ENCODE assay signal across 1 cellular context in the genomic region with DNA sequence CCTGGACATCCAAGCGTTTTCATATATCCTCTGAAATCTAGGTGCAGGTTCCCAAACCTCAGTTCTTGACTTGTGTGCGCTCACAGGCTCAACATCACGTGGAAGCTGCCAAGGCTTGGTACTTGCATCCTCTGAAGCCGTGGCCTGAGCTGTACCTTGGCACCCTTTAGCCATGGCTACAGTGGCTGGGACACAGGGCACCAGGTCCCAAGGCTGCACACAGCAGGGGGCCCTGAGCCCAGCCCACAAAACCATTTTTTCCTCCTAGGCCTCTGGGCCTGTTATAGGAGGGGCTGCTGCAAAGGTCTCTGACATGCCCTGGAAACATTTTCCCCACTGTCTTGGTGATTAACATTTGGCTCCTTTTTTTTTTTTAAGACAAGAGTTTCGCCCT.
TF ChIP-seq lines count a peak whose summit lies in the region.

No MANE protein-coding gene starts in this region.

TF ChIP-seq in HepG2, 621 proteins besides CTCF, POLR2A, EP300 and RAD21 (continued from another document and continues in another):
- TF ChIP-seq, protein P1, sequence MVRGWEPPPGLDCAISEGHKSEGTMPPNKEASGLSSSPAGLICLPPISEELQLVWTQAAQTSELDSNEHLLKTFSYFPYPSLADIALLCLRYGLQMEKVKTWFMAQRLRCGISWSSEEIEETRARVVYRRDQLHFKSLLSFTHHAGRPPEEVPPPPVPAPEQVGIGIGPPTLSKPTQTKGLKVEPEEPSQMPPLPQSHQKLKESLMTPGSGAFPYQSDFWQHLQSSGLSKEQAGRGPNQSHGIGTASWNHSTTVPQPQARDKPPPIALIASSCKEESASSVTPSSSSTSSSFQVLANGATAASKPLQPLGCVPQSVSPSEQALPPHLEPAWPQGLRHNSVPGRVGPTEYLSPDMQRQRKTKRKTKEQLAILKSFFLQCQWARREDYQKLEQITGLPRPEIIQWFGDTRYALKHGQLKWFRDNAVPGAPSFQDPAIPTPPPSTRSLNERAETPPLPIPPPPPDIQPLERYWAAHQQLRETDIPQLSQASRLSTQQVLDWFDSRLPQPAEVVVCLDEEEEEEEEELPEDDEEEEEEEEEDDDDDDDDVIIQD (CRISPR knock-in tag; IDR thresholded peaks at IDR 0.05; ENCODE audit: low read depth) = no peak
- TF ChIP-seq FOSL1 (CRISPR knock-in tag; IDR thresholded peaks at IDR 0.05; ENCODE audit: borderline replicate concordance) (no peak), CEBPG (CRISPR knock-in tag; IDR thresholded peaks at IDR 0.05) (no peak), HNRNPK (IDR thresholded peaks at IDR 0.05; ENCODE audit: low read depth, low read length, poor library complexity, severe bottlenecking) (no peak), ZNF558 (CRISPR knock-in tag; IDR thresholded peaks at IDR 0.05; ENCODE audit: borderline replicate concordance) (no peak), ZNF124 (CRISPR knock-in tag; IDR thresholded peaks at IDR 0.05) (no peak), MAFK (conservative IDR thresholded peaks at IDR 0.05 in 1 of 2, IDR thresholded peaks at IDR 0.05 in 1 of 2; ENCODE audit: low read length in 2 of 2) (no peak), ZNF460 (CRISPR knock-in tag; IDR thresholded peaks at IDR 0.05; ENCODE audit: borderline replicate concordance) (no peak), ZKSCAN1 (IDR thresholded peaks at IDR 0.05; ENCODE audit: low read length) (no peak), ZNF230 (CRISPR knock-in tag; IDR thresholded peaks at IDR 0.05) (no peak), PAWR (CRISPR knock-in tag; IDR thresholded peaks at IDR 0.05; ENCODE audit: borderline replicate concordance) (no peak), ZNF205 (CRISPR knock-in tag; IDR thresholded peaks at IDR 0.05) (no peak), SOX5 (CRISPR knock-in tag; IDR thresholded peaks at IDR 0.05; ENCODE audit: borderline replicate concordance) (no peak), KDM1A (CRISPR knock-in tag; IDR thresholded peaks at IDR 0.05) (no peak), ZNF547 (CRISPR knock-in tag; IDR thresholded peaks at IDR 0.05) (no peak), ZNF549 (CRISPR knock-in tag; IDR thresholded peaks at IDR 0.05) (no peak), CAMTA2 (CRISPR knock-in tag; IDR thresholded peaks at IDR 0.05; ENCODE audit: borderline replicate concordance) (0 out of 2 replicates have a peak, but pooled peaks have one; percentile 37), TRIM24 (CRISPR knock-in tag; IDR thresholded peaks at IDR 0.05) (0 out of 2 replicates have a peak, but pooled peaks have one; percentile 43), RCOR2 (CRISPR knock-in tag; IDR thresholded peaks at IDR 0.05) (no peak), KMT2A (CRISPR knock-in tag; IDR thresholded peaks at IDR 0.05) (no peak), ZFX (CRISPR knock-in tag; IDR thresholded peaks at IDR 0.05; ENCODE audit: low read depth) (0 out of 2 replicates have a peak, but pooled peaks have one; percentile 1), ZNF292 (CRISPR knock-in tag; IDR thresholded peaks at IDR 0.05; ENCODE audit: borderline replicate concordance, low read depth) (no peak), ZFP36 (IDR thresholded peaks at IDR 0.05; ENCODE audit: borderline replicate concordance, low read depth, low read length, partially characterized antibody) (peak; percentile 93), ZSCAN30 (CRISPR knock-in tag; IDR thresholded peaks at IDR 0.05) (no peak), SALL1 (CRISPR knock-in tag; IDR thresholded peaks at IDR 0.05) (no peak)
- TF ChIP-seq, protein P2, sequence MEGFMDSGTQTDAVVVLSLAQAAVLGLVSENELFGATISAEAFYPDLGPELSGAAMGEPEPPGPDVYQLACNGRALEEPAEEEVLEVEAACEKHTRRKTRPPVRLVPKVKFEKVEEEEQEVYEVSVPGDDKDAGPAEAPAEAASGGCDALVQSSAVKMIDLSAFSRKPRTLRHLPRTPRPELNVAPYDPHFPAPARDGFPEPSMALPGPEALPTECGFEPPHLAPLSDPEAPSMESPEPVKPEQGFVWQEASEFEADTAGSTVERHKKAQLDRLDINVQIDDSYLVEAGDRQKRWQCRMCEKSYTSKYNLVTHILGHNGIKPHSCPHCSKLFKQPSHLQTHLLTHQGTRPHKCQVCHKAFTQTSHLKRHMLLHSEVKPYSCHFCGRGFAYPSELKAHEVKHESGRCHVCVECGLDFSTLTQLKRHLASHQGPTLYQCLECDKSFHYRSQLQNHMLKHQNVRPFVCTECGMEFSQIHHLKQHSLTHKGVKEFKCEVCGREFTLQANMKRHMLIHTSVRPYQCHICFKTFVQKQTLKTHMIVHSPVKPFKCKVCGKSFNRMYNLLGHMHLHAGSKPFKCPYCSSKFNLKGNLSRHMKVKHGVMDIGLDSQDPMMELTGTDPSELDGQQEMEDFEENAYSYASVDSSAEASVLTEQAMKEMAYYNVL (CRISPR knock-in tag; IDR thresholded peaks at IDR 0.05; ENCODE audit: borderline replicate concordance) = no peak
- TF ChIP-seq, protein P3, sequence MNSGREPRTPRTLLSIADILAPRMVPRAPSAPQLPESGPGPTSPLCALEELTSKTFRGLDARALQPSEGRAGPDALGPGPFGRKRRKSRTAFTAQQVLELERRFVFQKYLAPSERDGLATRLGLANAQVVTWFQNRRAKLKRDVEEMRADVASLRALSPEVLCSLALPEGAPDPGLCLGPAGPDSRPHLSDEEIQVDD (CRISPR knock-in tag; IDR thresholded peaks at IDR 0.05; ENCODE audit: borderline replicate concordance) = peak; percentile 64; the same call in 1 of the 2 replicates
- TF ChIP-seq, protein P4, sequence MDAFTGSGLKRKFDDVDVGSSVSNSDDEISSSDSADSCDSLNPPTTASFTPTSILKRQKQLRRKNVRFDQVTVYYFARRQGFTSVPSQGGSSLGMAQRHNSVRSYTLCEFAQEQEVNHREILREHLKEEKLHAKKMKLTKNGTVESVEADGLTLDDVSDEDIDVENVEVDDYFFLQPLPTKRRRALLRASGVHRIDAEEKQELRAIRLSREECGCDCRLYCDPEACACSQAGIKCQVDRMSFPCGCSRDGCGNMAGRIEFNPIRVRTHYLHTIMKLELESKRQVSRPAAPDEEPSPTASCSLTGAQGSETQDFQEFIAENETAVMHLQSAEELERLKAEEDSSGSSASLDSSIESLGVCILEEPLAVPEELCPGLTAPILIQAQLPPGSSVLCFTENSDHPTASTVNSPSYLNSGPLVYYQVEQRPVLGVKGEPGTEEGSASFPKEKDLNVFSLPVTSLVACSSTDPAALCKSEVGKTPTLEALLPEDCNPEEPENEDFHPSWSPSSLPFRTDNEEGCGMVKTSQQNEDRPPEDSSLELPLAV (CRISPR knock-in tag; conservative IDR thresholded peaks at IDR 0.05; ENCODE audit: low read depth) = no peak
- TF ChIP-seq, protein P5, sequence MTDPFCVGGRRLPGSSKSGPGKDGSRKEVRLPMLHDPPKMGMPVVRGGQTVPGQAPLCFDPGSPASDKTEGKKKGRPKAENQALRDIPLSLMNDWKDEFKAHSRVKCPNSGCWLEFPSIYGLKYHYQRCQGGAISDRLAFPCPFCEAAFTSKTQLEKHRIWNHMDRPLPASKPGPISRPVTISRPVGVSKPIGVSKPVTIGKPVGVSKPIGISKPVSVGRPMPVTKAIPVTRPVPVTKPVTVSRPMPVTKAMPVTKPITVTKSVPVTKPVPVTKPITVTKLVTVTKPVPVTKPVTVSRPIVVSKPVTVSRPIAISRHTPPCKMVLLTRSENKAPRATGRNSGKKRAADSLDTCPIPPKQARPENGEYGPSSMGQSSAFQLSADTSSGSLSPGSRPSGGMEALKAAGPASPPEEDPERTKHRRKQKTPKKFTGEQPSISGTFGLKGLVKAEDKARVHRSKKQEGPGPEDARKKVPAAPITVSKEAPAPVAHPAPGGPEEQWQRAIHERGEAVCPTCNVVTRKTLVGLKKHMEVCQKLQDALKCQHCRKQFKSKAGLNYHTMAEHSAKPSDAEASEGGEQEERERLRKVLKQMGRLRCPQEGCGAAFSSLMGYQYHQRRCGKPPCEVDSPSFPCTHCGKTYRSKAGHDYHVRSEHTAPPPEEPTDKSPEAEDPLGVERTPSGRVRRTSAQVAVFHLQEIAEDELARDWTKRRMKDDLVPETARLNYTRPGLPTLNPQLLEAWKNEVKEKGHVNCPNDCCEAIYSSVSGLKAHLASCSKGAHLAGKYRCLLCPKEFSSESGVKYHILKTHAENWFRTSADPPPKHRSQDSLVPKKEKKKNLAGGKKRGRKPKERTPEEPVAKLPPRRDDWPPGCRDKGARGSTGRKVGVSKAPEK (CRISPR knock-in tag; IDR thresholded peaks at IDR 0.05; ENCODE audit: borderline replicate concordance) = no peak
- TF ChIP-seq, protein P6, sequence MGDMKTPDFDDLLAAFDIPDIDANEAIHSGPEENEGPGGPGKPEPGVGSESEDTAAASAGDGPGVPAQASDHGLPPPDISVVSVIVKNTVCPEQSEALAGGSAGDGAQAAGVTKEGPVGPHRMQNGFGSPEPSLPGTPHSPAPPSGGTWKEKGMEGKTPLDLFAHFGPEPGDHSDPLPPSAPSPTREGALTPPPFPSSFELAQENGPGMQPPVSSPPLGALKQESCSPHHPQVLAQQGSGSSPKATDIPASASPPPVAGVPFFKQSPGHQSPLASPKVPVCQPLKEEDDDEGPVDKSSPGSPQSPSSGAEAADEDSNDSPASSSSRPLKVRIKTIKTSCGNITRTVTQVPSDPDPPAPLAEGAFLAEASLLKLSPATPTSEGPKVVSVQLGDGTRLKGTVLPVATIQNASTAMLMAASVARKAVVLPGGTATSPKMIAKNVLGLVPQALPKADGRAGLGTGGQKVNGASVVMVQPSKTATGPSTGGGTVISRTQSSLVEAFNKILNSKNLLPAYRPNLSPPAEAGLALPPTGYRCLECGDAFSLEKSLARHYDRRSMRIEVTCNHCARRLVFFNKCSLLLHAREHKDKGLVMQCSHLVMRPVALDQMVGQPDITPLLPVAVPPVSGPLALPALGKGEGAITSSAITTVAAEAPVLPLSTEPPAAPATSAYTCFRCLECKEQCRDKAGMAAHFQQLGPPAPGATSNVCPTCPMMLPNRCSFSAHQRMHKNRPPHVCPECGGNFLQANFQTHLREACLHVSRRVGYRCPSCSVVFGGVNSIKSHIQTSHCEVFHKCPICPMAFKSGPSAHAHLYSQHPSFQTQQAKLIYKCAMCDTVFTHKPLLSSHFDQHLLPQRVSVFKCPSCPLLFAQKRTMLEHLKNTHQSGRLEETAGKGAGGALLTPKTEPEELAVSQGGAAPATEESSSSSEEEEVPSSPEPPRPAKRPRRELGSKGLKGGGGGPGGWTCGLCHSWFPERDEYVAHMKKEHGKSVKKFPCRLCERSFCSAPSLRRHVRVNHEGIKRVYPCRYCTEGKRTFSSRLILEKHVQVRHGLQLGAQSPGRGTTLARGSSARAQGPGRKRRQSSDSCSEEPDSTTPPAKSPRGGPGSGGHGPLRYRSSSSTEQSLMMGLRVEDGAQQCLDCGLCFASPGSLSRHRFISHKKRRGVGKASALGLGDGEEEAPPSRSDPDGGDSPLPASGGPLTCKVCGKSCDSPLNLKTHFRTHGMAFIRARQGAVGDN (CRISPR knock-in tag; IDR thresholded peaks at IDR 0.05) = peak; percentile 40; the same call in 1 of the 2 replicates
- TF ChIP-seq, protein P7, sequence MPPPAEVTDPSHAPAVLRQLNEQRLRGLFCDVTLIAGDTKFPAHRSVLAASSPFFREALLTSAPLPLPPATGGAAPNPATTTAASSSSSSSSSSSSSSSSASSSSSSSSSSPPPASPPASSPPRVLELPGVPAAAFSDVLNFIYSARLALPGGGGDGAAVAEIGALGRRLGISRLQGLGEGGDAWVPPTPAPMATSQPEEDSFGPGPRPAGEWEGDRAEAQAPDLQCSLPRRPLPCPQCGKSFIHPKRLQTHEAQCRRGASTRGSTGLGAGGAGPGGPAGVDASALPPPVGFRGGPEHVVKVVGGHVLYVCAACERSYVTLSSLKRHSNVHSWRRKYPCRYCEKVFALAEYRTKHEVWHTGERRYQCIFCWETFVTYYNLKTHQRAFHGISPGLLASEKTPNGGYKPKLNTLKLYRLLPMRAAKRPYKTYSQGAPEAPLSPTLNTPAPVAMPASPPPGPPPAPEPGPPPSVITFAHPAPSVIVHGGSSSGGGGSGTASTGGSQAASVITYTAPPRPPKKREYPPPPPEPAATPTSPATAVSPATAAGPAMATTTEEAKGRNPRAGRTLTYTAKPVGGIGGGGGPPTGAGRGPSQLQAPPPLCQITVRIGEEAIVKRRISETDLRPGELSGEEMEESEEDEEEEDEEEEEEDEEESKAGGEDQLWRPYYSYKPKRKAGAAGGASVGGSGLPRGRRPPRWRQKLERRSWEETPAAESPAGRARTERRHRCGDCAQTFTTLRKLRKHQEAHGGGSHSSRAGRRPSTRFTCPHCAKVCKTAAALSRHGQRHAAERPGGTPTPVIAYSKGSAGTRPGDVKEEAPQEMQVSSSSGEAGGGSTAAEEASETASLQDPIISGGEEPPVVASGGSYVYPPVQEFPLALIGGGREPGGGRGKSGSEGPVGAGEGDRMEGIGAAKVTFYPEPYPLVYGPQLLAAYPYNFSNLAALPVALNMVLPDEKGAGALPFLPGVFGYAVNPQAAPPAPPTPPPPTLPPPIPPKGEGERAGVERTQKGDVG (CRISPR knock-in tag; IDR thresholded peaks at IDR 0.05; ENCODE audit: borderline replicate concordance) = no peak
- TF ChIP-seq, protein P8, sequence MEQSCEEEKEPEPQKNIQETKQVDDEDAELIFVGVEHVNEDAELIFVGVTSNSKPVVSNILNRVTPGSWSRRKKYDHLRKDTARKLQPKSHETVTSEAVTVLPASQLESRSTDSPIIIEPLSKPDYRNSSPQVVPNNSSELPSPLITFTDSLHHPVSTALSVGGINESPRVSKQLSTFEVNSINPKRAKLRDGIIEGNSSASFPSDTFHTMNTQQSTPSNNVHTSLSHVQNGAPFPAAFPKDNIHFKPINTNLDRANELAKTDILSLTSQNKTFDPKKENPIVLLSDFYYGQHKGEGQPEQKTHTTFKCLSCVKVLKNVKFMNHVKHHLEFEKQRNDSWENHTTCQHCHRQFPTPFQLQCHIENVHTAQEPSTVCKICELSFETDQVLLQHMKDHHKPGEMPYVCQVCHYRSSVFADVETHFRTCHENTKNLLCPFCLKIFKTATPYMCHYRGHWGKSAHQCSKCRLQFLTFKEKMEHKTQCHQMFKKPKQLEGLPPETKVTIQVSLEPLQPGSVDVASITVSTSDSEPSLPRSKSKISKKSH (CRISPR knock-in tag; IDR thresholded peaks at IDR 0.05; ENCODE audit: borderline replicate concordance) = peak; percentile 100
- TF ChIP-seq, protein P9, sequence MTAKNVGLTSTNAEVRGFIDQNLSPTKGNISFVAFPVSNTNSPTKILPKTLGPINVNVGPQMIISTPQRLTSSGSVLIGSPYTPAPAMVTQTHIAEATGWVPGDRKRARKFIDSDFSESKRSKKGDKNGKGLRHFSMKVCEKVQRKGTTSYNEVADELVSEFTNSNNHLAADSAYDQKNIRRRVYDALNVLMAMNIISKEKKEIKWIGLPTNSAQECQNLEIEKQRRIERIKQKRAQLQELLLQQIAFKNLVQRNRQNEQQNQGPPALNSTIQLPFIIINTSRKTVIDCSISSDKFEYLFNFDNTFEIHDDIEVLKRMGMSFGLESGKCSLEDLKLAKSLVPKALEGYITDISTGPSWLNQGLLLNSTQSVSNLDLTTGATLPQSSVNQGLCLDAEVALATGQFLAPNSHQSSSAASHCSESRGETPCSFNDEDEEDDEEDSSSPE (CRISPR knock-in tag; IDR thresholded peaks at IDR 0.05) = no peak
